Comparison of ENCODE assay signal across 10 cellular contexts in the genomic region with DNA sequence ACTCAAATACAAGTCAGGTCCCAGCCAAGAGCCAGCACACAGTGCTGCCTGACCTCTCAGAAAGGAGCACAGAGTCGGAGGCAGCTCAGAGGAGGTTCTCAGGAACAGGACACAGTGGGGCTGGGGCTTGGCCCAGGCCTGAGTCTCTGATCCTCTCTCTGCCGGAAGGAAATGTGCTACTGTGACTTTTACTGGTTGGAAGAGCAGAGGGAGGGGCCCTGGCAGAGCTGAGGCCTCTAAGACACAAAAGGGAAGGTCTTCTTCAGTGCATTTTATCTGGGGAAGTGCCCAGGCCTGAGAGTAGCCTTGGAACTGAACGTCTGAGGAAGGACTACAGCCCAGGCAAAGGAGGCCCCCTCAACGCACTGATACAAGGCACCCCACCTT. TPM values are rescaled to one million over a fixed set of nuclear protein-coding genes. Genes with fewer than 3 reads are reported as not detected.
DNase-seq lines count a peak whose midpoint lies in the region; ATAC-seq and TF ChIP-seq lines count a peak whose summit lies in the region.
"Had no signal": no experiment of that assay in that cellular context is flagged by ENCODE, and none has a peak within 500 bp of the region (broad histone marks: within the 10 kb centered on the region; RNA-seq: fewer than 3 reads in every experiment).

No MANE protein-coding gene starts in this region.

- H3K27ac ChIP-seq in spleen: peak overlapping the region; percentile 69 to 94 (median 88)
- H3K27ac ChIP-seq: SJSA1 had no signal

- peak in 2 of 3 donors; percentile 66 to 79 for TF ChIP-seq POLR2A in spleen (IDR thresholded peaks at IDR 0.05)

- H3K27me3 ChIP-seq in spleen (replicated peaks in 1 of 7): no peaks in the 10 kb centered on the region
- H3K27me3 ChIP-seq: SJSA1 had no signal

- WGBS in spleen, 5 donors: 0 to 3% (median 2%) methylated on average over 3 to 4 of the region's 4 CpGs

- intact Hi-C loops in spleen (cut with DNase I; ENCODE audit: low total_unique reads): no loop called here

- H3K4me1 ChIP-seq in spleen: peaks cover 95 to 100% (median 100%) of the 10 kb centered on the region in 6 donors

- TF ChIP-seq CTCF in fibroblast of villous mesenchyme (IDR thresholded peaks at IDR 0.05; ENCODE audit: insufficient read depth, low read depth, low read length): no peak
- TF ChIP-seq CTCF in spleen (IDR thresholded peaks at IDR 0.05 in 8 of 11, conservative IDR thresholded peaks at IDR 0.05 in 3 of 11): no peak

- ATAC-seq in GM18498 (IDR thresholded peaks at IDR 0.05; ENCODE audit: unreplicated experiment): peak; percentile 39
- peak; percentile 38 for ATAC-seq in HG03342 (IDR thresholded peaks at IDR 0.05; ENCODE audit: unreplicated experiment)
- ATAC-seq in GM18520 (IDR thresholded peaks at IDR 0.05; ENCODE audit: unreplicated experiment): no peak
- no peak for ATAC-seq in GM19467 (IDR thresholded peaks at IDR 0.05; ENCODE audit: unreplicated experiment)

- no peaks in the 10 kb centered on the region for H3K9me3 ChIP-seq in spleen
- H3K9me3 ChIP-seq: SJSA1 had no signal

- H3K4me3 ChIP-seq in fibroblast of villous mesenchyme (ENCODE audit: low read depth, low read length) (no peak overlapping the region), spleen (peak overlapping the region in 5 of 8 donors; percentile 2 to 57 (median 26))
- H3K4me3 ChIP-seq: SJSA1 had no signal

- peaks cover 0 to 39% (median 3%) of the 10 kb centered on the region in 6 donors for H3K36me3 ChIP-seq in spleen

- DNase-seq in activated CD4-positive, CD25-positive, alpha-beta regulatory T cell treated with anti-CD3 and anti-CD28 coated beads, Interleukin-2, amount 50 U/mL, for 72 hours: peak; percentile 44
- DNase-seq in fibroblast of villous mesenchyme (ENCODE audit: low read depth) (peak; percentile 56), spleen (peak; percentile 91), DMS53 (lab: John Stamatoyannopoulos, UW) (no peak)

RNA-seq across cellular contexts. Expression of a gene that starts 16.2 kb away (rescaled TPM):
- total RNA-seq in fibroblast of villous mesenchyme (1.6 and 4.3 TPM in 2 replicates), spleen (10 to 100 TPM in 5 of 7 donors, 1 to 10 TPM in 2; 7.4 to 18.9 (median 14.6) TPM)
- polyA plus RNA-seq in spleen: 10 to 100 TPM in 2 of 3 donors, 1 to 10 TPM in 1; 5.6 to 12.8 (median 12.0) TPM

RNA-seq across cellular contexts. Expression of a gene that starts 21.2 kb away (rescaled TPM):
- 26.4 and 29.8 TPM in 2 replicates for total RNA-seq in fibroblast of villous mesenchyme
- total RNA-seq in spleen: 10 to 100 TPM; 26.8 to 46.4 (median 34.3) TPM
- polyA plus RNA-seq in spleen: 10 to 100 TPM; 21.1 to 37.4 (median 22.1) TPM

RNA-seq across cellular contexts. Expression of a gene that starts 38.9 kb away (rescaled TPM):
- total RNA-seq in fibroblast of villous mesenchyme: 0.43 TPM in 1 of 2 replicates, not detected in the other
- 10 to 100 TPM in 2 of 7 donors, 1 to 10 TPM in 5; 2.1 to 16.8 (median 4.5) TPM for total RNA-seq in spleen
- 1 to 10 TPM; 1.2 to 2.1 (median 1.7) TPM for polyA plus RNA-seq in spleen
- total RNA-seq: kidney epithelial cell, SJSA1 had no signal

RNA-seq across cellular contexts. Expression of a gene that starts 51.2 kb away (rescaled TPM):
- total RNA-seq in fibroblast of villous mesenchyme: 23.5 and 27.2 TPM in 2 replicates
- 100 to 1,000 TPM; 154 to 223 (median 182) TPM for total RNA-seq in spleen
- 10 to 100 TPM; 14.9 to 22.8 (median 16.1) TPM for polyA plus RNA-seq in spleen

RNA-seq across cellular contexts. Expression of a gene that starts 51.3 kb away (rescaled TPM):
- 1.3 and 2.6 TPM in 2 replicates for total RNA-seq in fibroblast of villous mesenchyme
- 1 to 10 TPM; 2.1 to 8.1 (median 3.5) TPM for total RNA-seq in spleen
- polyA plus RNA-seq in spleen: 1 to 10 TPM; 2.5 to 4.6 (median 3.9) TPM

Comparison
In these comparisons a context has a peak if more than half of its experiments do, and no peak if none do; other contexts are left out.
1. ATAC-seq: peak in GM18498 (single experiment) and HG03342 (single experiment); none in GM18520 (single experiment) and GM19467 (single experiment).